4 cellular contexts compared by ENCODE assay signal in genomic region chr19:49355890-49356289, GRCh38.
TF ChIP-seq lines count a peak whose summit lies in the region.

No MANE protein-coding gene starts in this region.

TF ChIP-seq in SK-N-SH treated with all-trans-retinoic acid at 6 μM for 48 hours, 23 proteins besides CTCF, POLR2A, EP300 and RAD21:
- TF ChIP-seq ZNF70 (CRISPR knock-in tag; IDR thresholded peaks at IDR 0.05) = peak; percentile 45; the same call in 1 of the 2 replicates
- no peak for TF ChIP-seq POU6F1 (CRISPR knock-in tag; IDR thresholded peaks at IDR 0.05; ENCODE audit: borderline replicate concordance, low read depth)

TF ChIP-seq in SK-N-SH, 30 proteins besides CTCF, POLR2A, EP300 and RAD21:
- TF ChIP-seq IRF3 (IDR thresholded peaks at IDR 0.05; ENCODE audit: low read depth, low read length) (no peak), JUND (IDR thresholded peaks at IDR 0.05) (no peak), GABPA (IDR thresholded peaks at IDR 0.05; ENCODE audit: low read depth) (no peak), EZH2phosphoT487 (IDR thresholded peaks at IDR 0.05; ENCODE audit: borderline replicate concordance, low read depth) (no peak), RFX5 (IDR thresholded peaks at IDR 0.05; ENCODE audit: low read length) (no peak), SIN3A (IDR thresholded peaks at IDR 0.05; ENCODE audit: borderline replicate concordance, low read depth, low read length) (no peak), MXI1 (IDR thresholded peaks at IDR 0.05; ENCODE audit: low read depth, low read length) (no peak), ELF1 (IDR thresholded peaks at IDR 0.05) (no peak), MEF2A (IDR thresholded peaks at IDR 0.05; ENCODE audit: borderline replicate concordance, low read depth) (no peak), SMC3 (IDR thresholded peaks at IDR 0.05; ENCODE audit: low read depth, low read length) (no peak), YY1 (IDR thresholded peaks at IDR 0.05; ENCODE audit: low read depth) (no peak), GATA2 (CRISPR knock-in tag; IDR thresholded peaks at IDR 0.05) (no peak)
- TF ChIP-seq, protein P1, sequence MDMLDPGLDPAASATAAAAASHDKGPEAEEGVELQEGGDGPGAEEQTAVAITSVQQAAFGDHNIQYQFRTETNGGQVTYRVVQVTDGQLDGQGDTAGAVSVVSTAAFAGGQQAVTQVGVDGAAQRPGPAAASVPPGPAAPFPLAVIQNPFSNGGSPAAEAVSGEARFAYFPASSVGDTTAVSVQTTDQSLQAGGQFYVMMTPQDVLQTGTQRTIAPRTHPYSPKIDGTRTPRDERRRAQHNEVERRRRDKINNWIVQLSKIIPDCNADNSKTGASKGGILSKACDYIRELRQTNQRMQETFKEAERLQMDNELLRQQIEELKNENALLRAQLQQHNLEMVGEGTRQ (IDR thresholded peaks at IDR 0.05; ENCODE audit: borderline replicate concordance, low read depth, low read length) = no peak

TF ChIP-seq in HepG2, 621 proteins besides CTCF, POLR2A, EP300 and RAD21:
- TF ChIP-seq NFIC (IDR thresholded peaks at IDR 0.05; ENCODE audit: low read length) = no peak
- TF ChIP-seq KDM5A (IDR thresholded peaks at IDR 0.05; ENCODE audit: borderline replicate concordance, low read length) = no peak
- TF ChIP-seq CBX5 (CRISPR knock-in tag; IDR thresholded peaks at IDR 0.05; ENCODE audit: borderline replicate concordance) = no peak
- TF ChIP-seq BCL3 (CRISPR knock-in tag; IDR thresholded peaks at IDR 0.05) = no peak
- no peak for TF ChIP-seq TSC22D2 (CRISPR knock-in tag; IDR thresholded peaks at IDR 0.05; ENCODE audit: borderline replicate concordance)
- no peak for TF ChIP-seq NR1H2 (CRISPR knock-in tag; IDR thresholded peaks at IDR 0.05; ENCODE audit: borderline replicate concordance, low read depth)
- TF ChIP-seq E2F1 (CRISPR knock-in tag; IDR thresholded peaks at IDR 0.05) = no peak

TF ChIP-seq in HEK293T, 16 proteins besides CTCF, POLR2A, EP300 and RAD21:
- TF ChIP-seq, protein P2, sequence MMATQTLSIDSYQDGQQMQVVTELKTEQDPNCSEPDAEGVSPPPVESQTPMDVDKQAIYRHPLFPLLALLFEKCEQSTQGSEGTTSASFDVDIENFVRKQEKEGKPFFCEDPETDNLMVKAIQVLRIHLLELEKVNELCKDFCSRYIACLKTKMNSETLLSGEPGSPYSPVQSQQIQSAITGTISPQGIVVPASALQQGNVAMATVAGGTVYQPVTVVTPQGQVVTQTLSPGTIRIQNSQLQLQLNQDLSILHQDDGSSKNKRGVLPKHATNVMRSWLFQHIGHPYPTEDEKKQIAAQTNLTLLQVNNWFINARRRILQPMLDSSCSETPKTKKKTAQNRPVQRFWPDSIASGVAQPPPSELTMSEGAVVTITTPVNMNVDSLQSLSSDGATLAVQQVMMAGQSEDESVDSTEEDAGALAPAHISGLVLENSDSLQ (IDR thresholded peaks at IDR 0.05) = no peak
- TF ChIP-seq HDGF (IDR thresholded peaks at IDR 0.05; ENCODE audit: borderline replicate concordance) (no peak), SP1 (IDR thresholded peaks at IDR 0.05) (no peak), FOXK2 (IDR thresholded peaks at IDR 0.05) (no peak), CTBP1 (IDR thresholded peaks at IDR 0.05; ENCODE audit: borderline replicate concordance) (no peak), NFRKB (IDR thresholded peaks at IDR 0.05) (no peak), FOXM1 (IDR thresholded peaks at IDR 0.05; ENCODE audit: borderline replicate concordance) (no peak), ZNF384 (IDR thresholded peaks at IDR 0.05) (no peak), FOXA1 (IDR thresholded peaks at IDR 0.05) (no peak), TARDBP (IDR thresholded peaks at IDR 0.05) (no peak), L3MBTL2 (conservative IDR thresholded peaks at IDR 0.05) (no peak), BHLHE40 (IDR thresholded peaks at IDR 0.05; ENCODE audit: borderline replicate concordance) (no peak), SUZ12 (IDR thresholded peaks at IDR 0.05) (no peak)
